Comparison of ENCODE assay signal across 1 cellular context in genomic region chr10:43386981-43387677, GRCh38.
A peak's percentile ranks its signal among the peaks of the same experiment; 100 is the strongest.
TF ChIP-seq lines count a peak whose summit lies in the region.

No MANE protein-coding gene starts in this region.

TF ChIP-seq in H1, 55 proteins besides CTCF, POLR2A, EP300 and RAD21:
- TF ChIP-seq GTF2F1 (IDR thresholded peaks at IDR 0.05; ENCODE audit: borderline replicate concordance, low read depth, low read length) (no peak), EZH2 (IDR thresholded peaks at IDR 0.05; ENCODE audit: low read depth, low read length, severe bottlenecking) (no peak), POLR2AphosphoS5 (IDR thresholded peaks at IDR 0.05; ENCODE audit: low read depth, low read length) (peak; percentile 61), E2F6 (IDR thresholded peaks at IDR 0.05) (no peak)
